In genomic region chr3:10248184-10248983, GRCh38 we compare ENCODE assay signal across 8 cellular contexts. TPM values are rescaled to one million over a fixed set of nuclear protein-coding genes. Genes with fewer than 3 reads are reported as not detected.
DNase-seq lines count a peak whose midpoint lies in the region; ATAC-seq and TF ChIP-seq lines count a peak whose summit lies in the region.

TATDN2 (plus strand) TSS chr3:10248459; CDS start chr3:10249201, 742 bp downstream.

- no peak for TF ChIP-seq EP300 in upper lobe of left lung (IDR thresholded peaks at IDR 0.05)

- peak; percentile 86 for TF ChIP-seq POLR2A in adrenal gland (IDR thresholded peaks at IDR 0.05)
- TF ChIP-seq POLR2A in upper lobe of left lung (IDR thresholded peaks at IDR 0.05): peak in 3 of 4 donors; percentile 60 to 96 (median 84)

- peaks cover 0 to 5% (median 0%) of the 10 kb centered on the region in 3 donors for H3K9me3 ChIP-seq in adrenal gland (replicated peaks in 1 of 3)
- peaks cover 0 to 19% (median 5%) of the 10 kb centered on the region in 4 donors for H3K9me3 ChIP-seq in upper lobe of left lung

- intact Hi-C loops in T-helper 1 cell treated with Interleukin-12 subunit alpha and Interleukin-12 subunit beta and Interleukin-4 antibody, amounts not matched to agents 30 ng/mL and 1 ng/mL, for 36 hours (cut with micrococcal nuclease): loop anchor here (1.0 to 2.0 kb wide), 19 partner anchors 16 to 852 kb away; partner anchors contain the start of genes BRK1, BRPF1, CRELD1 and FANCD2
- intact Hi-C loops in adrenal gland (cut with DNase I) (no loop called here), left cardiac atrium (cut with DNase I) (no loop called here), posterior vena cava (cut with DNase I) (no loop called here)

- peak within 1 kb of the TSS; percentile 40 to 98 (median 88) for H3K27ac ChIP-seq in adrenal gland
- H3K27ac ChIP-seq in upper lobe of left lung: peak within 1 kb of the TSS; percentile 89 to 92 (median 90)

- TF ChIP-seq CTCF in adrenal gland (IDR thresholded peaks at IDR 0.05) (no peak), upper lobe of left lung (IDR thresholded peaks at IDR 0.05) (peak in 3 of 6 experiments; percentile 12 to 29 (median 15))

- 0% methylated on average over 37 to 79 of the region's 80 CpGs for WGBS in adrenal gland, 4 donors
- WGBS in upper lobe of left lung, 2 donors: 0% methylated on average over 17 to 46 of the region's 80 CpGs

- DNase-seq in NCI-H1694 (lab: John Stamatoyannopoulos, UW) (peak; percentile 37), adrenal gland (peak; percentile 96 to 98 (median 97)), left cardiac atrium (peak; percentile 98), posterior vena cava (ENCODE audit: low spot score) (peak; percentile 98), upper lobe of left lung (peak; percentile 97 to 98)

- ATAC-seq in GM18498 (IDR thresholded peaks at IDR 0.05; ENCODE audit: unreplicated experiment) (peak; percentile 97), HG02885 (IDR thresholded peaks at IDR 0.05; ENCODE audit: poor library complexity, unreplicated experiment) (peak; percentile 96), left cardiac atrium (peak; percentile 98 to 99), upper lobe of left lung (ENCODE audit: low FRiP score in 2 of 2) (peak; percentile 98 to 100)

- H3K4me1 ChIP-seq in adrenal gland (replicated peaks in 1 of 2) (peaks cover 14 to 25% of the 10 kb centered on the region in 2 donors), upper lobe of left lung (peaks cover 24 to 38% (median 29%) of the 10 kb centered on the region in 4 donors)

- no peaks in the 10 kb centered on the region for H3K27me3 ChIP-seq in adrenal gland
- H3K27me3 ChIP-seq in upper lobe of left lung: no peaks in the 10 kb centered on the region

- H3K36me3 ChIP-seq in adrenal gland (replicated peaks in 1 of 2): peaks cover 0 to 12% of the 10 kb centered on the region in 2 donors
- H3K36me3 ChIP-seq in upper lobe of left lung: peaks cover under 1 to 26% (median 8%) of the 10 kb centered on the region in 4 donors

- peak within 1 kb of the TSS in 3 of 4 donors; percentile 40 to 99 (median 54) for H3K4me3 ChIP-seq in adrenal gland
- peak within 1 kb of the TSS; percentile 69 to 95 (median 84) for H3K4me3 ChIP-seq in upper lobe of left lung

RNA-seq across cellular contexts. Expression of gene TATDN2, which starts in this region (rescaled TPM):
- 90.6 and 95.6 TPM in 2 replicates for total RNA-seq in T-helper 1 cell treated with Interleukin-12 subunit alpha and Interleukin-12 subunit beta and Interleukin-4 antibody, amounts not matched to agents 30 ng/mL and 1 ng/mL, for 36 hours
- total RNA-seq in adrenal gland (10 to 100 TPM; 17.3 to 34.8 (median 26.7) TPM), left cardiac atrium (10 to 100 TPM; 17.9 to 27.0 TPM), posterior vena cava (10 to 100 TPM; 22.2 to 25.3 TPM), upper lobe of left lung (10 to 100 TPM; 20.3 to 34.6 (median 26.0) TPM)
- polyA plus RNA-seq in adrenal gland: 10 to 100 TPM; 14.9 to 22.6 (median 16.7) TPM

Comparison
In these comparisons a context has a peak if more than half of its experiments do, and no peak if none do; other contexts are left out.
1. Peak in every context shown above with its lines: DNase-seq, ATAC-seq, H3K4me3 ChIP-seq and H3K27ac ChIP-seq.
2. DNase-seq: peak in every context shown above with its lines; median percentile 98 in left cardiac atrium; 98 in posterior vena cava; 98 in upper lobe of left lung; 97 in adrenal gland; 37 in NCI-H1694.